Comparison of ENCODE assay signal across 10 cellular contexts in genomic region chr2:101474752-101475384, GRCh38. TPM values are rescaled to one million over a fixed set of nuclear protein-coding genes. Genes with fewer than 3 reads are reported as not detected.
A peak's percentile ranks its signal among the peaks of the same experiment; 100 is the strongest.
DNase-seq lines count a peak whose midpoint lies in the region; ATAC-seq, FAIRE-seq and TF ChIP-seq lines count a peak whose summit lies in the region.
"Had no signal": no experiment of that assay in that cellular context is flagged by ENCODE, and none has a peak within 500 bp of the region (broad histone marks: within the 10 kb centered on the region; RNA-seq: fewer than 3 reads in every experiment).

RFX8 (minus strand) TSS chr2:101475112; CDS start chr2:101466848, 8,264 bp downstream.

- no peaks in the 10 kb centered on the region for H3K27me3 ChIP-seq in pancreas
- H3K27me3 ChIP-seq in upper lobe of left lung: peaks cover 0 to 11% (median 0%) of the 10 kb centered on the region in 4 donors

- H3K4me1 ChIP-seq in pancreas (peaks cover 0 to 4% (median 0%) of the 10 kb centered on the region in 3 donors), upper lobe of left lung (peaks cover 12 to 19% (median 14%) of the 10 kb centered on the region in 4 donors)

- no peak for FAIRE-seq in pancreas (lab: Jason Lieb, UNC)
- FAIRE-seq: endometrium had no signal

- no peak for TF ChIP-seq POLR2A in upper lobe of left lung (IDR thresholded peaks at IDR 0.05)

- intact Hi-C loops in pancreas (cut with DNase I): no loop called here

- DNase-seq in activated CD4-positive, CD25-positive, alpha-beta regulatory T cell treated with anti-CD3 and anti-CD28 coated beads, Interleukin-2, amount 50 U/mL, for 16 hours (ENCODE audit: low read depth, low spot score): peak; percentile 13
- no peak for DNase-seq in activated CD4-positive, CD25-positive, alpha-beta regulatory T cell (lab: John Stamatoyannopoulos, UW)
- peak; percentile 47 for DNase-seq in activated CD8-positive, alpha-beta memory T cell treated with anti-CD3 and anti-CD28 coated beads, Interleukin-2, amount 50 U/mL, for 4 hours
- DNase-seq in fibroblast of mammary gland (ENCODE audit: low read depth) (peak; percentile 100), pancreas (no peak), upper lobe of left lung (peak in 1 of 2 donors; percentile 27), COLO829 (ENCODE audit: low spot score) (no peak)

- ATAC-seq in pancreas: peak in 3 of 4 donors; percentile 31 to 69 (median 57)
- peak; percentile 73 to 87 for ATAC-seq in upper lobe of left lung (ENCODE audit: low FRiP score in 2 of 2)
- ATAC-seq in HG03095 (IDR thresholded peaks at IDR 0.05; ENCODE audit: unreplicated experiment): no peak

- peak within 1 kb of the TSS; percentile 96 for H3K4me3 ChIP-seq in fibroblast of mammary gland (ENCODE audit: control insufficient read depth, low read depth, low read length)
- H3K4me3 ChIP-seq in pancreas: peak within 1 kb of the TSS; percentile 5 to 57 (median 25)
- H3K4me3 ChIP-seq in upper lobe of left lung: peak within 1 kb of the TSS; percentile 47 to 63 (median 56)

- H3K27ac ChIP-seq in pancreas (peak within 1 kb of the TSS in 2 of 4 donors; percentile 10 to 50), upper lobe of left lung (peak within 1 kb of the TSS; percentile 4 to 61 (median 59))
- H3K27ac ChIP-seq: C4-2B had no signal

- H3K36me3 ChIP-seq in pancreas (no peaks in the 10 kb centered on the region), upper lobe of left lung (no peaks in the 10 kb centered on the region)

- 41 to 44% methylated on average over 18 of the region's 18 CpGs for WGBS in pancreas, 2 donors
- WGBS in upper lobe of left lung, 2 donors: 36 to 44% methylated on average over 12 of the region's 18 CpGs

- TF ChIP-seq CTCF in fibroblast of mammary gland (conservative IDR thresholded peaks at IDR 0.05; ENCODE audit: control insufficient read depth, insufficient read depth, low read depth, low read length): no peak
- no peak for TF ChIP-seq CTCF in pancreas (IDR thresholded peaks at IDR 0.05)
- TF ChIP-seq CTCF in upper lobe of left lung (IDR thresholded peaks at IDR 0.05): no peak

- no peak for TF ChIP-seq EP300 in upper lobe of left lung (IDR thresholded peaks at IDR 0.05)

- no peaks in the 10 kb centered on the region for H3K9me3 ChIP-seq in pancreas
- H3K9me3 ChIP-seq in upper lobe of left lung: no peaks in the 10 kb centered on the region

RNA-seq across cellular contexts. Expression of gene RFX8, which starts in this region (rescaled TPM):
- total RNA-seq in pancreas (under 1 TPM in 2 of 6 donors, not detected in 4; 0.28 to 0.52 TPM), upper lobe of left lung (10 to 100 TPM in 1 of 6 donors, 1 to 10 TPM in 1, under 1 TPM in 2, not detected in 2; 0.24 to 21.0 (median 0.80) TPM)
- polyA plus RNA-seq in pancreas: under 1 TPM; 0.15 to 0.40 TPM

Comparison
In these comparisons a context has a peak if more than half of its experiments do, and no peak if none do; other contexts are left out.
1. DNase-seq: peak in activated CD4-positive, CD25-positive, alpha-beta regulatory T cell treated with anti-CD3 and anti-CD28 coated beads, Interleukin-2, amount 50 U/mL, for 16 hours (single experiment), activated CD8-positive, alpha-beta memory T cell treated with anti-CD3 and anti-CD28 coated beads, Interleukin-2, amount 50 U/mL, for 4 hours (single experiment) and fibroblast of mammary gland (single experiment); none in activated CD4-positive, CD25-positive, alpha-beta regulatory T cell (0 of 4), pancreas (0 of 6) and COLO829 (single experiment).
2. Peak in ATAC-seq and H3K4me3 ChIP-seq in pancreas; RNA of the gene not detected or under 1 TPM.
3. H3K4me3 ChIP-seq: peak in every context shown above with its lines; median percentile 96 in fibroblast of mammary gland; 56 in upper lobe of left lung; 25 in pancreas.